Comparison of ENCODE assay signal across 8 cellular contexts in the genomic region with DNA sequence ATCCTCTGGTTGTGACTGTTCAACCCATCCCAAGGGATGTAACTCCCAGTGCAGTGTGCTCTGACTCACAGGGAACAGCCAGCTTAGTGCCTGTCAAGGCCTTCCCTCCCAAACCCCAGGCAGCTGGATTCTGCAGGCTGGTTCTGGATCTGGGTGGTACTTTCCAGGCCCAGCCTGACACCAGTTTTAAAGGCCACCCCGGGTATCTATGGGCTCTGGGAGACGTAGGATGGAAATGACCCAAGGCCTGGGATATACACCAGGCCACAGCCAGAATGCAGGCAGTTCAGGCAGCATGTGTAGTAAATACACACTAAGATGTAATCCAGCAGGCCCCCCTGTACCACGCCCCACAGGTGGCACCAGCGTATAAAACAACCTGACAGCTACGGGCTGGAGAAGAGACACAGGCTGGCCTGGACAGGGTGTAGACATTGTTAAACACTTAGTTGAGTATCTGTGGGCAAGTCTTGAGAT.
DNase-seq lines count a peak whose midpoint lies in the region; ATAC-seq and TF ChIP-seq lines count a peak whose summit lies in the region.

No MANE protein-coding gene starts in this region.

- no peak for TF ChIP-seq POLR2A in spleen (IDR thresholded peaks at IDR 0.05)

- H3K27me3 ChIP-seq in spleen (replicated peaks in 1 of 7) = no peaks in the 10 kb centered on the region

- H3K4me1 ChIP-seq in spleen = peaks cover 7 to 39% (median 27%) of the 10 kb centered on the region in 6 donors

- WGBS in spleen, 5 donors = 55 to 71% (median 62%) methylated on average over 5 of the region's 5 CpGs

- peak overlapping the region; percentile 77 to 91 (median 82) for H3K27ac ChIP-seq in spleen

- TF ChIP-seq CTCF in spleen (IDR thresholded peaks at IDR 0.05 in 8 of 11, conservative IDR thresholded peaks at IDR 0.05 in 3 of 11) = no peak

- intact Hi-C loops in spleen (cut with DNase I; ENCODE audit: low total_unique reads) = no loop called here

- DNase-seq in activated gamma-delta T cell treated with Interleukin-2 at 50 U/mL for 16 hours = peak; percentile 40
- no peak for DNase-seq in activated gamma-delta T cell (lab: John Stamatoyannopoulos, UW)
- DNase-seq in T1000 (lab: John Stamatoyannopoulos, UW) = peak; percentile 34
- peak; percentile 6 to 30 (median 9) for DNase-seq in effector memory CD8-positive, alpha-beta T cell
- DNase-seq in spleen = peak; percentile 86
- no peak for DNase-seq in middle frontal gyrus (ENCODE audit: extremely low spot score, low spot score)
- DNase-seq in NCI-H1694 treated with DMSO at 0.1 percent for 48 hours (lab: John Stamatoyannopoulos, UW) = no peak

- H3K4me3 ChIP-seq in spleen = peak overlapping the region in 3 of 8 donors; percentile 10 to 53 (median 14)

- ATAC-seq in HG03108 (IDR thresholded peaks at IDR 0.05; ENCODE audit: unreplicated experiment) = peak; percentile 34
- peak; percentile 63 for ATAC-seq in effector memory CD8-positive, alpha-beta T cell (replicated peaks)

- peaks cover 30 to 44% of the 10 kb centered on the region in 2 donors for H3K4me1 Mint-ChIP-seq in effector memory CD8-positive, alpha-beta T cell (ENCODE audit: low read depth in 2 of 2)

- no peaks in the 10 kb centered on the region for H3K36me3 ChIP-seq in spleen

- no peaks in the 10 kb centered on the region for H3K36me3 Mint-ChIP-seq in effector memory CD8-positive, alpha-beta T cell (ENCODE audit: insufficient read depth)

- peak overlapping the region; percentile 94 for H3K27ac Mint-ChIP-seq in effector memory CD8-positive, alpha-beta T cell

- no peaks in the 10 kb centered on the region for H3K9me3 ChIP-seq in spleen

- no peaks in the 10 kb centered on the region for H3K27me3 Mint-ChIP-seq in effector memory CD8-positive, alpha-beta T cell

- H3K4me3 Mint-ChIP-seq in effector memory CD8-positive, alpha-beta T cell = peak overlapping the region; percentile 81 to 84

- no peaks in the 10 kb centered on the region for H3K9me3 Mint-ChIP-seq in effector memory CD8-positive, alpha-beta T cell

Comparison
In these comparisons a context has a peak if more than half of its experiments do, and no peak if none do; other contexts are left out.
1. DNase-seq: peak in activated gamma-delta T cell treated with Interleukin-2 at 50 U/mL for 16 hours (single experiment), T1000 (single experiment), effector memory CD8-positive, alpha-beta T cell (3 of 3) and spleen (single experiment); none in activated gamma-delta T cell (single experiment), middle frontal gyrus (single experiment) and NCI-H1694 treated with DMSO at 0.1 percent for 48 hours (single experiment).